32 cellular contexts compared by ENCODE assay signal in genomic region chr11:76105637-76106036, GRCh38.
A peak's percentile ranks its signal among the peaks of the same experiment; 100 is the strongest.
DNase-seq lines count a peak whose midpoint lies in the region; ATAC-seq, FAIRE-seq and TF ChIP-seq lines count a peak whose summit lies in the region.
"Had no signal": no experiment of that assay in that cellular context is flagged by ENCODE, and none has a peak within 500 bp of the region (broad histone marks: within the 10 kb centered on the region; RNA-seq: fewer than 3 reads in every experiment).

No MANE protein-coding gene starts in this region.

- TF ChIP-seq RAD21 in HepG2 (CRISPR knock-in tag; IDR thresholded peaks at IDR 0.05): no peak
- no peak for TF ChIP-seq RAD21 in A549 (conservative IDR thresholded peaks at IDR 0.05 in 1 of 2, IDR thresholded peaks at IDR 0.05 in 1 of 2)
- no peak for TF ChIP-seq RAD21 in K562 (CRISPR knock-in tag; conservative IDR thresholded peaks at IDR 0.05 in 1 of 2, IDR thresholded peaks at IDR 0.05 in 1 of 2)

- H3K9ac ChIP-seq in HepG2 (ENCODE audit: insufficient read depth, low read depth, low read length): no peak overlapping the region
- H3K9ac ChIP-seq in K562 (ENCODE audit: insufficient read depth in 1 of 2, low read depth in 2 of 2, low read length in 2 of 2): no peak overlapping the region
- H3K9ac ChIP-seq: BLaER1; BLaER1 treated with 17β-estradiol and CSF1 and Interleukin-3, amounts not matched to agents 10 nM and 100 nM had no signal

- H4K20me1 ChIP-seq in HepG2 (ENCODE audit: insufficient read depth, low read length) (peaks cover 3% of the 10 kb centered on the region; the same call in 1 of the 2 replicates), K562 (replicated peaks; ENCODE audit: control insufficient read depth, insufficient read depth, low read length) (no peaks in the 10 kb centered on the region)

- H3K9me3 ChIP-seq in HepG2 (ENCODE audit: low read length) (no peaks in the 10 kb centered on the region), right lobe of liver (no peaks in the 10 kb centered on the region), A549 (no peaks in the 10 kb centered on the region), K562 (replicated peaks; ENCODE audit: control insufficient read depth, insufficient read depth, low read depth, low read length) (no peaks in the 10 kb centered on the region), ovary (no peaks in the 10 kb centered on the region)
- H3K9me3 ChIP-seq: BE2C, Caco-2 had no signal

- no peaks in the 10 kb centered on the region for H3K27me3 ChIP-seq in HepG2 (ENCODE audit: control insufficient read depth in 1 of 2, insufficient read depth in 2 of 2, low read length in 2 of 2)
- H3K27me3 ChIP-seq in right lobe of liver: no peaks in the 10 kb centered on the region
- H3K27me3 ChIP-seq in K562 (ENCODE audit: control insufficient read depth in 2 of 2, insufficient read depth in 2 of 2, low read length in 2 of 2): no peaks in the 10 kb centered on the region
- no peaks in the 10 kb centered on the region for H3K27me3 ChIP-seq in ovary
- H3K27me3 ChIP-seq: BE2C; BLaER1; BLaER1 treated with 17β-estradiol and CSF1 and Interleukin-3, amounts not matched to agents 10 nM and 100 nM had no signal

- H2AFZ ChIP-seq in HepG2 (ENCODE audit: low read length) (no peak overlapping the region), K562 (ENCODE audit: low read depth, low read length) (no peak overlapping the region)

- H3K4me2 ChIP-seq in HepG2 (ENCODE audit: low read depth, low read length): no peak overlapping the region
- H3K4me2 ChIP-seq in A549: no peak overlapping the region
- no peak overlapping the region for H3K4me2 ChIP-seq in K562 (ENCODE audit: insufficient read depth, low read length)
- H3K4me2 ChIP-seq: BLaER1; BLaER1 treated with 17β-estradiol and CSF1 and Interleukin-3, amounts not matched to agents 10 nM and 100 nM had no signal

- TF ChIP-seq EP300 in HepG2 (IDR thresholded peaks at IDR 0.05; ENCODE audit: low read depth in 2 of 2, low read length in 2 of 2): no peak
- no peak for TF ChIP-seq EP300 in HepG2 (CRISPR knock-in tag; IDR thresholded peaks at IDR 0.05; ENCODE audit: borderline replicate concordance)
- no peak for TF ChIP-seq EP300 in A549 (IDR thresholded peaks at IDR 0.05)
- no peak for TF ChIP-seq EP300 in K562 (IDR thresholded peaks at IDR 0.05; ENCODE audit: low read length)
- no peak for TF ChIP-seq EP300 in ovary (IDR thresholded peaks at IDR 0.05)

- H3K79me2 ChIP-seq in HepG2 (ENCODE audit: insufficient read depth, low read length): no peaks in the 10 kb centered on the region
- H3K79me2 ChIP-seq in K562 (ENCODE audit: control insufficient read depth, insufficient read depth, low read length): no peaks in the 10 kb centered on the region

- no peak for TF ChIP-seq POLR2A in HepG2 (IDR thresholded peaks at IDR 0.05; ENCODE audit: insufficient read depth in 1 of 2, low read depth in 2 of 2, low read length in 2 of 2)
- no peak for TF ChIP-seq POLR2A in right lobe of liver (IDR thresholded peaks at IDR 0.05)
- no peak for TF ChIP-seq POLR2A in A549 (IDR thresholded peaks at IDR 0.05; ENCODE audit: low read length)
- TF ChIP-seq POLR2A in K562 (conservative IDR thresholded peaks at IDR 0.05): no peak
- TF ChIP-seq POLR2A in ovary (IDR thresholded peaks at IDR 0.05): no peak

- no peak for TF ChIP-seq CTCF in HepG2 (CRISPR knock-in tag; IDR thresholded peaks at IDR 0.05)
- TF ChIP-seq CTCF in right lobe of liver (IDR thresholded peaks at IDR 0.05): no peak
- no peak for TF ChIP-seq CTCF in A549 (IDR thresholded peaks at IDR 0.05)
- no peak for TF ChIP-seq CTCF in K562 (IDR thresholded peaks at IDR 0.05 in 2 of 3, conservative IDR thresholded peaks at IDR 0.05 in 1 of 3; ENCODE audit: insufficient read depth in 2 of 3, low read depth in 1 of 3, low read length in 3 of 3)
- TF ChIP-seq CTCF in ovary (IDR thresholded peaks at IDR 0.05): no peak

- H3K4me1 ChIP-seq in HepG2 (ENCODE audit: insufficient read depth, low read length): peaks cover 19% of the 10 kb centered on the region
- H3K4me1 ChIP-seq in right lobe of liver: no peaks in the 10 kb centered on the region
- no peaks in the 10 kb centered on the region for H3K4me1 ChIP-seq in A549
- H3K4me1 ChIP-seq in K562 (replicated peaks in 1 of 2; ENCODE audit: control insufficient read depth in 2 of 2, insufficient read depth in 2 of 2, low read length in 2 of 2): no peaks in the 10 kb centered on the region; a peak in 1 of 5 replicates
- peaks cover 4% of the 10 kb centered on the region for H3K4me1 ChIP-seq in ovary (ENCODE audit: insufficient read depth)
- H3K4me1 ChIP-seq: BLaER1; BLaER1 treated with 17β-estradiol and CSF1 and Interleukin-3, amounts not matched to agents 10 nM and 100 nM; Caco-2 had no signal

- CTCF ChIA-PET in HepG2 (lab: Yijun Ruan, JAX; ENCODE audit: low intra/inter-chr PET ratio, low total read pairs) (no interaction called here), A549 (lab: Yijun Ruan, JAX) (interaction anchor here (1.1 kb wide), 1 partner anchor 214 kb away, joined by 3 read pairs; no protein-coding TSS in a partner anchor), K562 (lab: Yijun Ruan, JAX; ENCODE audit: low intra/inter-chr PET ratio) (no interaction called here)

- POLR2A ChIA-PET in HepG2 (lab: Yijun Ruan, JAX) (no interaction called here), A549 (lab: Yijun Ruan, JAX) (no interaction called here), K562 (lab: Yijun Ruan, JAX) (no interaction called here)

- in situ Hi-C loops in HepG2 (cut with HindIII; ENCODE audit: extremely low pct_ligation_motif_present, low pct_unique_long_range_greater_than_20kb) (no loop called here), K562 (cut with MboI) (no loop called here)

- H3K36me3 ChIP-seq in HepG2 (replicated peaks in 1 of 2; ENCODE audit: control insufficient read depth in 1 of 2, insufficient read depth in 2 of 2, low read length in 2 of 2) (no peaks in the 10 kb centered on the region), right lobe of liver (no peaks in the 10 kb centered on the region), K562 (ENCODE audit: control insufficient read depth, insufficient read depth, low read length) (no peaks in the 10 kb centered on the region), ovary (no peaks in the 10 kb centered on the region)
- H3K36me3 ChIP-seq: BE2C had no signal

- H3K4me3 ChIP-seq in HepG2 (replicated peaks in 1 of 3; ENCODE audit: insufficient read depth in 1 of 3, low read depth in 2 of 3, low read length in 3 of 3) (no peak overlapping the region), right lobe of liver (no peak overlapping the region), A549 (no peak overlapping the region), K562 (no peak overlapping the region), ovary (no peak overlapping the region)
- H3K4me3 ChIP-seq: BLaER1; BLaER1 treated with 17β-estradiol and CSF1 and Interleukin-3, amounts not matched to agents 10 nM and 100 nM had no signal

- H3K27ac ChIP-seq in HepG2 (ENCODE audit: extremely low read length, insufficient read depth, low read length): no peak overlapping the region
- no peak overlapping the region for H3K27ac ChIP-seq in right lobe of liver
- H3K27ac ChIP-seq in A549: no peak overlapping the region
- H3K27ac ChIP-seq in K562 (ENCODE audit: extremely low read depth, low read depth, low read length): no peak overlapping the region
- H3K27ac ChIP-seq in ovary: no peak overlapping the region
- H3K27ac ChIP-seq: 22Rv1; BLaER1; BLaER1 treated with 17β-estradiol and CSF1 and Interleukin-3, amounts not matched to agents 10 nM and 100 nM; C4-2B had no signal

- no peak for DNase-seq in HepG2 (ENCODE audit: low spot score)
- DNase-seq in right lobe of liver: no peak
- DNase-seq in A549 (ENCODE audit: low read depth in 1 of 2, low spot score in 1 of 2): no peak
- DNase-seq in K562 (ENCODE audit: extremely low read depth in 1 of 4, low spot score in 3 of 4): no peak
- DNase-seq in NCI-H187 treated with DMSO at 0.1 percent for 48 hours (lab: John Stamatoyannopoulos, UW): no peak
- no peak for DNase-seq in ovary
- DNase-seq: 8988T; ACHN; AML-193; BE2C; C1 segment of cervical spinal cord; Caco-2; Calu3; CD4-positive, alpha-beta memory T cell; CD4-positive, alpha-beta T cell; CD4-positive, CD25-positive, alpha-beta regulatory T cell; CD8-positive, alpha-beta memory T cell; CD8-positive, alpha-beta T cell; COR-L47; DMS 273 treated with DMSO at 0.1 percent for 48 hours; DMS153; DMS53; DMS79; DMS79 treated with DMSO at 0.1 percent for 48 hours; DND-41; EL had no signal

- no peaks in the 10 kb centered on the region for H3K9me1 ChIP-seq in K562 (ENCODE audit: control insufficient read depth, insufficient read depth, low read length)

- ATAC-seq in HepG2 (no peak), right lobe of liver (no peak), A549 (no peak), K562 (no peak)
- ATAC-seq: CD8-positive, alpha-beta T cell had no signal

- BruUV-seq in HepG2 (replicated peaks; lab: Mats Ljungman, UMichigan) (no TSS peak), K562 (replicated peaks; lab: Mats Ljungman, UMichigan) (no TSS peak)

- intact Hi-C loops in HepG2 (cut with micrococcal nuclease; ENCODE audit: unreplicated experiment) (no loop called here), right lobe of liver (cut with DNase I) (no loop called here), K562 (cut with micrococcal nuclease) (no loop called here), ovary (cut with DNase I) (no loop called here)

- FAIRE-seq in HepG2 (lab: Jason Lieb, UNC) (no peak), A549 (lab: Jason Lieb, UNC) (no peak), K562 (lab: Jason Lieb, UNC) (no peak)
- FAIRE-seq: A204.1, D721Med had no signal

- 100% methylated on average over 1 of the region's 1 CpG for WGBS in HepG2 (ENCODE audit: low lambda C conversion rate)
- 100% methylated on average over 1 of the region's 1 CpG for WGBS in right lobe of liver (ENCODE audit: insufficient coverage, low coverage, low lambda C conversion rate, missing lambda C conversion rate)
- whole genome bisulfite sequencing in A549 (ENCODE audit: missing lambda C conversion rate): 100% methylated on average over 1 of the region's 1 CpG
- 92% methylated on average over 1 of the region's 1 CpG for WGBS in K562 (ENCODE audit: insufficient coverage, low coverage, missing lambda C conversion rate)
- WGBS in ovary, 3 donors: 96 to 98% (median 97%) methylated on average over 1 of the region's 1 CpG

TF ChIP-seq in HepG2, 621 proteins besides CTCF, POLR2A, EP300 and RAD21 (continues in another document):
- peak; percentile 85 for TF ChIP-seq ZNF7 (CRISPR knock-in tag; IDR thresholded peaks at IDR 0.05)

TF ChIP-seq in A549, 52 proteins besides CTCF, POLR2A, EP300 and RAD21:
- TF ChIP-seq HOXB5 (CRISPR knock-in tag; IDR thresholded peaks at IDR 0.05) (no peak), ZFP36 (IDR thresholded peaks at IDR 0.05; ENCODE audit: borderline replicate concordance, partially characterized antibody) (peak; percentile 4)

TF ChIP-seq in K562, 482 proteins besides CTCF, POLR2A, EP300 and RAD21:
- peak; percentile 67 for TF ChIP-seq RBM25 (IDR thresholded peaks at IDR 0.05; ENCODE audit: low read depth, low read length, severe bottlenecking)
- peak; percentile 45 for TF ChIP-seq ZFP36 (IDR thresholded peaks at IDR 0.05; ENCODE audit: low read depth, low read length, partially characterized antibody)
- TF ChIP-seq FOXK2 (conservative IDR thresholded peaks at IDR 0.05 in 1 of 2, IDR thresholded peaks at IDR 0.05 in 1 of 2; ENCODE audit: low read depth in 2 of 2): no peak

Comparison
In these comparisons a context has a peak if more than half of its experiments do, and no peak if none do; other contexts are left out.
1. Of the 241 proteins assayed by ChIP-seq in both HepG2 and K562: peak only in HepG2: none; only in K562: ZFP36; in both: none; in neither: 240.